Comparison of ENCODE assay signal across 13 cellular contexts in genomic region chr10:79103585-79103984, GRCh38. TPM values are rescaled to one million over a fixed set of nuclear protein-coding genes. Genes with fewer than 3 reads are reported as not detected.
DNase-seq lines count a peak whose midpoint lies in the region; ATAC-seq and TF ChIP-seq lines count a peak whose summit lies in the region.
"Had no signal": no experiment of that assay in that cellular context is flagged by ENCODE, and none has a peak within 500 bp of the region (broad histone marks: within the 10 kb centered on the region; RNA-seq: fewer than 3 reads in every experiment).

No MANE protein-coding gene starts in this region.

- H3K27me3 Mint-ChIP-seq in chondrocyte (ENCODE audit: low read depth) (no peaks in the 10 kb centered on the region), naive B cell (peaks cover 21 to 44% (median 37%) of the 10 kb centered on the region in 3 donors), endothelial cell (ENCODE audit: unreplicated experiment) (peaks cover 21% of the 10 kb centered on the region)
- H3K27me3 Mint-ChIP-seq in activated CD4-positive, alpha-beta T cell treated with anti-CD3 and anti-CD28 coated beads for 36 hours = no peaks in the 10 kb centered on the region

- no peak for TF ChIP-seq RAD21 in IMR-90 (IDR thresholded peaks at IDR 0.05; ENCODE audit: low read length)

- H3K56ac ChIP-seq in IMR-90 (ENCODE audit: extremely low read depth, insufficient read depth, low read length) = no peak overlapping the region

- no peaks in the 10 kb centered on the region for H3K9me3 ChIP-seq in IMR-90 (ENCODE audit: control insufficient read depth, insufficient read depth, low read length)
- H3K9me3 ChIP-seq: neutrophil had no signal

- H2AK5ac ChIP-seq in IMR-90 (ENCODE audit: low read depth, low read length) = peak overlapping the region; percentile 36; the same call in 1 of the 2 replicates

- peaks cover 57% of the 10 kb centered on the region for H3K4me1 Mint-ChIP-seq in chondrocyte (ENCODE audit: low read depth)
- peaks cover 33 to 46% (median 36%) of the 10 kb centered on the region in 3 donors for H3K4me1 Mint-ChIP-seq in naive B cell
- peaks cover 34% of the 10 kb centered on the region for H3K4me1 Mint-ChIP-seq in activated CD4-positive, alpha-beta T cell treated with anti-CD3 and anti-CD28 coated beads for 36 hours
- peaks cover 68% of the 10 kb centered on the region for H3K4me1 Mint-ChIP-seq in endothelial cell (ENCODE audit: unreplicated experiment)

- H3K4me2 ChIP-seq in IMR-90 (ENCODE audit: low read depth, low read length) = no peak overlapping the region

- H3K9ac ChIP-seq in IMR-90 (ENCODE audit: low read depth, low read length) = no peak overlapping the region

- H3K79me1 ChIP-seq in IMR-90 (ENCODE audit: low read depth in 1 of 2, low read length in 2 of 2) = peaks cover 3 to 99% of the 10 kb centered on the region in 2 experiments; a peak in 3 of 4 replicates

- no peak overlapping the region for H3K27ac ChIP-seq in IMR-90 (ENCODE audit: insufficient read depth, low read length)
- peak overlapping the region; percentile 13 for H3K27ac ChIP-seq in temporal lobe (ENCODE audit: low read depth, low read length)
- H3K27ac ChIP-seq: neutrophil had no signal

- POLR2A ChIA-PET in IMR-90 (lab: Charles Lee; ENCODE audit: unreplicated experiment) = no interaction called here
- POLR2A ChIA-PET in activated CD4-positive, alpha-beta T cell treated with anti-CD3 and anti-CD28 coated beads for 36 hours (lab: Charles Lee) = interaction anchor here (1.0 kb wide), 1 partner anchor 24 kb away, joined by 4 read pairs; no protein-coding TSS in a partner anchor

- peaks cover 3% of the 10 kb centered on the region for H3K36me3 ChIP-seq in IMR-90 (ENCODE audit: control insufficient read depth, insufficient read depth, low read length)
- H3K36me3 ChIP-seq: neutrophil had no signal

- intact Hi-C loops in IMR-90 (cut with micrococcal nuclease) = no loop called here
- intact Hi-C loops in activated CD4-positive, alpha-beta T cell treated with anti-CD3 and anti-CD28 coated beads for 36 hours (cut with DNase I, micrococcal nuclease) = no loop called here

- H3K4ac ChIP-seq in IMR-90 (ENCODE audit: low read depth, low read length) = peak overlapping the region; percentile 17; the same call in 1 of the 2 replicates

- H2BK120ac ChIP-seq in IMR-90 (ENCODE audit: low read depth, low read length) = no peak overlapping the region

- TF ChIP-seq CTCF in IMR-90 (conservative IDR thresholded peaks at IDR 0.05; ENCODE audit: low read depth, low read length) = no peak
- TF ChIP-seq CTCF in chondrocyte (IDR thresholded peaks at IDR 0.05) = no peak
- no peak for TF ChIP-seq CTCF in endothelial cell (IDR thresholded peaks at IDR 0.05; ENCODE audit: unreplicated experiment)

- in situ Hi-C loops in IMR-90 (cut with MboI; ENCODE audit: low sequenced_read_pairs) = no loop called here

- no CpG with 5 or more reads among the region's 8 CpGs for WGBS in IMR-90 (ENCODE audit: extremely low coverage in 2 of 2, insufficient read length in 1 of 2), 2 experiments

- H2BK20ac ChIP-seq in IMR-90 (ENCODE audit: low read depth, low read length) = no peak overlapping the region

- H3K9me1 ChIP-seq in IMR-90 (ENCODE audit: insufficient read depth, low read length) = peaks cover 79% of the 10 kb centered on the region

- 0 out of 3 replicates have a peak overlapping the region, but pooled peaks have one; percentile 16 for H2BK15ac ChIP-seq in IMR-90 (ENCODE audit: low read depth, low read length)

- peak overlapping the region; percentile 22; the same call in 1 of the 2 replicates for H3K14ac ChIP-seq in IMR-90 (replicated peaks; ENCODE audit: low read depth, low read length)

- H3K4me1 ChIP-seq in IMR-90 (ENCODE audit: control insufficient read depth, insufficient read depth, low read length) = peaks cover 65% of the 10 kb centered on the region

- H3K23ac ChIP-seq in IMR-90 (ENCODE audit: low read depth, low read length) = peak overlapping the region; percentile 31; the same call in 1 of the 2 replicates

- H2BK5ac ChIP-seq in IMR-90 (ENCODE audit: low read depth, low read length, poor library complexity, severe bottlenecking) = no peak overlapping the region

- H4K8ac ChIP-seq in IMR-90 (ENCODE audit: low read depth in 2 of 2, low read length in 2 of 2) = no peak overlapping the region

- H3K4me3 Mint-ChIP-seq in chondrocyte (ENCODE audit: unreplicated experiment) (no peak overlapping the region), naive B cell (peak overlapping the region in 6 of 8 donors; percentile 64 to 76 (median 70)), endothelial cell (ENCODE audit: unreplicated experiment) (no peak overlapping the region)
- H3K4me3 Mint-ChIP-seq in activated CD4-positive, alpha-beta T cell treated with anti-CD3 and anti-CD28 coated beads for 36 hours = no peak overlapping the region
- H3K4me3 Mint-ChIP-seq: activated T-cell treated with anti-CD3 and anti-CD28 coated beads, Interleukin-2, amount 50 U/mL, for 4 hours had no signal

- H4K91ac ChIP-seq in IMR-90 (ENCODE audit: insufficient read depth, low read depth, low read length) = no peak overlapping the region

- no peaks in the 10 kb centered on the region for H3K36me3 Mint-ChIP-seq in chondrocyte (ENCODE audit: low read depth)
- no peaks in the 10 kb centered on the region for H3K36me3 Mint-ChIP-seq in naive B cell
- no peaks in the 10 kb centered on the region for H3K36me3 Mint-ChIP-seq in activated CD4-positive, alpha-beta T cell treated with anti-CD3 and anti-CD28 coated beads for 36 hours (ENCODE audit: low read depth)
- no peaks in the 10 kb centered on the region for H3K36me3 Mint-ChIP-seq in endothelial cell (ENCODE audit: low read depth, unreplicated experiment)

- peak overlapping the region; percentile 20 for H2AK9ac ChIP-seq in IMR-90 (replicated peaks; ENCODE audit: low read depth, low read length, poor library complexity)

- H3K27ac Mint-ChIP-seq in chondrocyte (ENCODE audit: unreplicated experiment) (peak overlapping the region; percentile 22), naive B cell (no peak overlapping the region), endothelial cell (ENCODE audit: unreplicated experiment) (no peak overlapping the region)
- H3K27ac Mint-ChIP-seq in activated CD4-positive, alpha-beta T cell treated with anti-CD3 and anti-CD28 coated beads for 36 hours = no peak overlapping the region

- ATAC-seq in IMR-90 (ENCODE audit: low read depth) (no peak), naive B cell (ENCODE audit: low read depth in 2 of 2) (no peak), GM21447 (IDR thresholded peaks at IDR 0.05; ENCODE audit: unreplicated experiment) (no peak)
- no peak for ATAC-seq in activated CD4-positive, alpha-beta T cell treated with anti-CD3 and anti-CD28 coated beads for 36 hours
- ATAC-seq: activated T-cell treated with anti-CD3 and anti-CD28 coated beads, Interleukin-2, amount 50 U/mL, for 4 hours had no signal

- peaks cover 100% of the 10 kb centered on the region for H4K20me1 ChIP-seq in IMR-90 (ENCODE audit: insufficient read depth, low read length)

- DNase-seq in IMR-90 (no peak), chondrocyte (ENCODE audit: low spot score) (no peak), naive B cell (no peak), HT-29 (ENCODE audit: low spot score) (no peak), endothelial cell (ENCODE audit: low spot score) (no peak)
- DNase-seq in activated CD4-positive, alpha-beta T cell treated with anti-CD3 and anti-CD28 coated beads for 36 hours = no peak
- DNase-seq: activated T-cell treated with anti-CD3 and anti-CD28 coated beads, Interleukin-2, amount 50 U/mL, for 4 hours; MM.1S; stimulated activated CD4-positive, alpha-beta T cell treated with anti-CD3 and anti-CD28 coated beads, Interleukin-12 subunit alpha, Interleukin-12 subunit beta, amount 100 ng/mL, for 4 hours; T-helper 9 cell had no signal

- no peaks in the 10 kb centered on the region for H3K27me3 ChIP-seq in IMR-90 (ENCODE audit: control insufficient read depth, insufficient read depth, low read length)
- H3K27me3 ChIP-seq: neutrophil had no signal

- H3K18ac ChIP-seq in IMR-90 (ENCODE audit: low read depth, low read length) = no peak overlapping the region

- H3K4me3 ChIP-seq in IMR-90 (ENCODE audit: insufficient read depth, low read depth, low read length) = no peak overlapping the region

- dilution Hi-C loops in IMR-90 (cut with HindIII; ENCODE audit: low sequenced_read_pairs, unreplicated experiment) = no loop called here

- H2AFZ ChIP-seq in IMR-90 (replicated peaks; ENCODE audit: low read length, poor library complexity) = no peak overlapping the region

- no peak for TF ChIP-seq POLR2A in IMR-90 (IDR thresholded peaks at IDR 0.05; ENCODE audit: low read depth, low read length)

- H3K9me3 Mint-ChIP-seq in chondrocyte (ENCODE audit: low read depth) = no peaks in the 10 kb centered on the region
- H3K9me3 Mint-ChIP-seq in naive B cell = peaks cover 0 to 2% (median 0%) of the 10 kb centered on the region in 7 donors
- H3K9me3 Mint-ChIP-seq in activated CD4-positive, alpha-beta T cell treated with anti-CD3 and anti-CD28 coated beads for 36 hours (ENCODE audit: low read depth) = no peaks in the 10 kb centered on the region
- no peaks in the 10 kb centered on the region for H3K9me3 Mint-ChIP-seq in endothelial cell (ENCODE audit: unreplicated experiment)
- H3K9me3 Mint-ChIP-seq: activated T-cell treated with anti-CD3 and anti-CD28 coated beads, Interleukin-2, amount 50 U/mL, for 4 hours had no signal

- CTCF ChIA-PET in IMR-90 (lab: Yijun Ruan, JAX) = no interaction called here
- CTCF ChIA-PET in activated CD4-positive, alpha-beta T cell treated with anti-CD3 and anti-CD28 coated beads for 36 hours (lab: Charles Lee) = no interaction called here

- no TSS peak for BruUV-seq in IMR-90 (replicated peaks; lab: Mats Ljungman, UMichigan)

- no peak overlapping the region for H4K5ac ChIP-seq in IMR-90 (ENCODE audit: low read depth, low read length)

TF ChIP-seq in IMR-90, 13 proteins besides CTCF, POLR2A, EP300 and RAD21 (continues in another document):
- TF ChIP-seq MAZ (IDR thresholded peaks at IDR 0.05; ENCODE audit: borderline replicate concordance, low read depth, low read length) (no peak), MXI1 (IDR thresholded peaks at IDR 0.05; ENCODE audit: borderline replicate concordance, low read depth, low read length) (no peak), NFE2L2 (IDR thresholded peaks at IDR 0.05; ENCODE audit: low read depth, low read length) (no peak), CHD1 (IDR thresholded peaks at IDR 0.05; ENCODE audit: low read depth, low read length) (no peak), FOS (IDR thresholded peaks at IDR 0.05; ENCODE audit: low read depth, low read length) (no peak), BHLHE40 (IDR thresholded peaks at IDR 0.05; ENCODE audit: low read depth, low read length) (no peak)

RNA-seq across cellular contexts. Expression of gene ZMIZ1, which starts 34.8 kb away (rescaled TPM):
- total RNA-seq in IMR-90 (2012; rRNA removed) (6.6 and 6.7 TPM in 2 replicates), chondrocyte (46.2 to 74.6 TPM (median 48.7 TPM) in 3 replicates), temporal lobe (52.1 TPM), endothelial cell (ENCODE audit: unreplicated experiment) (102 TPM)
- polyA plus RNA-seq in IMR-90 (2012; rRNA removed) (43.2 and 48.7 TPM in 2 replicates), naive B cell (ENCODE audit: low read depth in 6 of 6) (1 to 10 TPM in 3 of 6 donors, under 1 TPM in 3; 0.11 to 2.9 (median 1.5) TPM)
- polyA plus RNA-seq in IMR-90 (2012; cell fraction: cytosol; rRNA removed) = 39.5 and 51.2 TPM in 2 replicates
- polyA plus RNA-seq in IMR-90 (2012; cell fraction: nucleus; rRNA removed; ENCODE audit: low replicate concordance) = 57.0 and 113 TPM in 2 replicates
- total RNA-seq in HT-29 (2014; rRNA removed; shearing (Covaris generic)) = 21.0 and 27.5 TPM in 2 replicates
- total RNA-seq in activated CD4-positive, alpha-beta T cell treated with anti-CD3 and anti-CD28 coated beads for 36 hours = 10 to 100 TPM; 33.9 to 34.3 TPM

Comparison
In these comparisons a context has a peak if more than half of its experiments do, and no peak if none do; other contexts are left out.
1. H3K4me3 Mint-ChIP-seq: peak in naive B cell (6 of 8); none in chondrocyte (single experiment), activated CD4-positive, alpha-beta T cell treated with anti-CD3 and anti-CD28 coated beads for 36 hours (single experiment) and endothelial cell (single experiment).